8 cellular contexts compared by ENCODE assay signal in genomic region chr7:99504603-99505323, GRCh38. TPM values are rescaled to one million over a fixed set of nuclear protein-coding genes. Genes with fewer than 3 reads are reported as not detected.
DNase-seq lines count a peak whose midpoint lies in the region; ATAC-seq and TF ChIP-seq lines count a peak whose summit lies in the region.

Gene ZKSCAN5 (plus strand): TSS chr7:99504662. CDS start chr7:99506045, 1,383 bp downstream.

- peak within 1 kb of the TSS; percentile 99 for H3K27ac Mint-ChIP-seq in T-helper 17 cell

- H3K4me3 Mint-ChIP-seq in T-helper 17 cell: peak within 1 kb of the TSS; percentile 99

- intact Hi-C loops in right cardiac atrium (cut with DNase I): loop anchor here in 1 of 4 donors (10.0 kb wide), 1 partner anchor 50 kb away; the partner anchor contains the start of genes FAM200A and ZNF655
- intact Hi-C loops in uterus (cut with DNase I; ENCODE audit: low total_unique reads): loop anchor here (5.0 kb wide), 1 partner anchor 48 kb away; the partner anchor contains the start of gene FAM200A

- H3K27ac ChIP-seq in right cardiac atrium (ENCODE audit: low read length): peak within 1 kb of the TSS; percentile 96
- H3K27ac ChIP-seq in uterus: peak within 1 kb of the TSS; percentile 93 to 96

- ATAC-seq in GM18499 (IDR thresholded peaks at IDR 0.05; ENCODE audit: insufficient read depth, unreplicated experiment): peak; percentile 51
- peak; percentile 81 for ATAC-seq in HG02938 (IDR thresholded peaks at IDR 0.05; ENCODE audit: unreplicated experiment)
- peak; percentile 87 for ATAC-seq in T-helper 17 cell
- peak; percentile 96 for ATAC-seq in right cardiac atrium

- DNase-seq in NCI-H187 (lab: John Stamatoyannopoulos, UW) (peak; percentile 95 to 99), T-helper 17 cell (peak; percentile 92 to 94 (median 93)), anterior cingulate cortex (lab: John Stamatoyannopoulos, UW) (peak; percentile 88 to 100 (median 98)), right cardiac atrium (peak; percentile 99 to 100 (median 99)), pulmonary artery endothelial cell (ENCODE audit: low read depth, low spot score) (peak; percentile 90), uterus (peak; percentile 97 to 98)

- H3K27me3 ChIP-seq in right cardiac atrium (ENCODE audit: control insufficient read depth, insufficient read depth) (no peaks in the 10 kb centered on the region), uterus (no peaks in the 10 kb centered on the region)

- H3K36me3 ChIP-seq in uterus: no peaks in the 10 kb centered on the region

- under 1% methylated on average over 53 of the region's 53 CpGs for WGBS in right cardiac atrium

- no peaks in the 10 kb centered on the region for H3K27me3 Mint-ChIP-seq in T-helper 17 cell

- H3K4me3 ChIP-seq in right cardiac atrium (ENCODE audit: low read length) (peak within 1 kb of the TSS; percentile 83), uterus (peak within 1 kb of the TSS; percentile 53 to 98)

- H3K4me1 ChIP-seq in right cardiac atrium (ENCODE audit: control insufficient read depth, insufficient read depth, low read length) (peaks cover 6% of the 10 kb centered on the region), uterus (peaks cover 6 to 17% of the 10 kb centered on the region in 2 donors)

- H3K9me3 ChIP-seq in T-helper 17 cell (ENCODE audit: control insufficient read depth, low read length, poor library complexity, severe bottlenecking) (no peaks in the 10 kb centered on the region), right cardiac atrium (ENCODE audit: control insufficient read depth, low read length) (no peaks in the 10 kb centered on the region), uterus (no peaks in the 10 kb centered on the region)

- TF ChIP-seq CTCF in uterus (IDR thresholded peaks at IDR 0.05): no peak

- peaks cover 3% of the 10 kb centered on the region for H3K36me3 Mint-ChIP-seq in T-helper 17 cell (ENCODE audit: low read depth)

- no peak for TF ChIP-seq POLR2A in uterus (IDR thresholded peaks at IDR 0.05)

- peaks cover 20% of the 10 kb centered on the region for H3K4me1 Mint-ChIP-seq in T-helper 17 cell

RNA-seq across cellular contexts. Expression of gene ZKSCAN5, which starts in this region (rescaled TPM):
- 1 to 10 TPM; 4.4 to 4.6 TPM for total RNA-seq in T-helper 17 cell
- 1 to 10 TPM; 6.1 to 7.1 (median 6.3) TPM for total RNA-seq in right cardiac atrium
- 3.0 TPM for polyA plus RNA-seq in right cardiac atrium
- total RNA-seq in pulmonary artery endothelial cell: 10.4 and 15.1 TPM in 2 replicates
- 10 to 100 TPM in 1 of 4 donors, 1 to 10 TPM in 3; 3.1 to 15.5 (median 9.2) TPM for total RNA-seq in uterus

Comparison
In these comparisons a context has a peak if more than half of its experiments do, and no peak if none do; other contexts are left out.
1. Peak in every context shown above with its lines: DNase-seq, ATAC-seq, H3K4me3 ChIP-seq and H3K27ac ChIP-seq.